1 cellular context compared by ENCODE assay signal in genomic region chr9:93096131-93096802, GRCh38.
A peak's percentile ranks its signal among the peaks of the same experiment; 100 is the strongest.
TF ChIP-seq lines count a peak whose summit lies in the region.

A gene with protein sequence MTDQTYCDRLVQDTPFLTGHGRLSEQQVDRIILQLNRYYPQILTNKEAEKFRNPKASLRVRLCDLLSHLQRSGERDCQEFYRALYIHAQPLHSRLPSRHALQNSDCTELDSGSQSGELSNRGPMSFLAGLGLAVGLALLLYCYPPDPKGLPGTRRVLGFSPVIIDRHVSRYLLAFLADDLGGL (plus strand): TSS chr9:93096217. CDS start chr9:93096346, 129 bp downstream.

TF ChIP-seq in IMR-90, 13 proteins besides CTCF, POLR2A, EP300 and RAD21 (continued from another document):
- TF ChIP-seq, protein P1, sequence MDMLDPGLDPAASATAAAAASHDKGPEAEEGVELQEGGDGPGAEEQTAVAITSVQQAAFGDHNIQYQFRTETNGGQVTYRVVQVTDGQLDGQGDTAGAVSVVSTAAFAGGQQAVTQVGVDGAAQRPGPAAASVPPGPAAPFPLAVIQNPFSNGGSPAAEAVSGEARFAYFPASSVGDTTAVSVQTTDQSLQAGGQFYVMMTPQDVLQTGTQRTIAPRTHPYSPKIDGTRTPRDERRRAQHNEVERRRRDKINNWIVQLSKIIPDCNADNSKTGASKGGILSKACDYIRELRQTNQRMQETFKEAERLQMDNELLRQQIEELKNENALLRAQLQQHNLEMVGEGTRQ (IDR thresholded peaks at IDR 0.05; ENCODE audit: low read depth, low read length): no peak
- TF ChIP-seq NFE2L2 (IDR thresholded peaks at IDR 0.05; ENCODE audit: low read depth, low read length) (no peak), MXI1 (IDR thresholded peaks at IDR 0.05; ENCODE audit: borderline replicate concordance, low read depth, low read length) (0 out of 2 replicates have a peak, but pooled peaks have one; percentile 27), RFX5 (IDR thresholded peaks at IDR 0.05; ENCODE audit: low read depth, low read length) (no peak)
- TF ChIP-seq, protein P2, sequence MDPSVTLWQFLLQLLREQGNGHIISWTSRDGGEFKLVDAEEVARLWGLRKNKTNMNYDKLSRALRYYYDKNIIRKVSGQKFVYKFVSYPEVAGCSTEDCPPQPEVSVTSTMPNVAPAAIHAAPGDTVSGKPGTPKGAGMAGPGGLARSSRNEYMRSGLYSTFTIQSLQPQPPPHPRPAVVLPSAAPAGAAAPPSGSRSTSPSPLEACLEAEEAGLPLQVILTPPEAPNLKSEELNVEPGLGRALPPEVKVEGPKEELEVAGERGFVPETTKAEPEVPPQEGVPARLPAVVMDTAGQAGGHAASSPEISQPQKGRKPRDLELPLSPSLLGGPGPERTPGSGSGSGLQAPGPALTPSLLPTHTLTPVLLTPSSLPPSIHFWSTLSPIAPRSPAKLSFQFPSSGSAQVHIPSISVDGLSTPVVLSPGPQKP (IDR thresholded peaks at IDR 0.05; ENCODE audit: borderline replicate concordance, low read depth, low read length): no peak
